Comparison of ENCODE assay signal across 8 cellular contexts in the genomic region with DNA sequence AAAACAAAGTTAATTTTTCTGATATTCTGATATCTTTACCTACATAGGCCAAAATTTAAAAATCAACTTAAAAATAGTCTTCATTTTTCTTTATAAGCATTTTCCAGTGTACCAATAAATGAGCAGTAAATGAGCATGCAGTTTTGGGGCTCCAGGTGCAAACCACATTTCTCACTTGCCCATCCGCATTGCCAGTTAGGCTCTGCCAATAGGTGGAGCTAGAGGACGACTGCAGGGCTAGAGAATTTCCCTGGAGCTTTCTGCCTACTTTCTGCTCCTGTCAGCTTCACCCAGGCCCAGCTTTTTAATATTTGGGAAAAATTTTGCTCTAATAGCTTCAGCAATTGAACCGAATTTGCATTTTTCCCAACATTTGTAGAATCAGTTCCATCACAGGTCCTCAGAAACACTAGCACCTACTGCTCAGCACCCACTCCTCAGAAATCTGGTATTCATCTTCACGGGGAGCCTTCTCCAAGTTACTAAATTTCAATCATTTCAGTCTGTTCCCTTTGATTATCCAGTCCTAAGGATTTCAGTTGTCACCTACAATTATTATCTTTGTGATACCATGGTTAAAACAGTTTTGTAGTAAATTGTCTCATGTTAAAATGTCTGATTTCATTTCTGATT.
DNase-seq lines count a peak whose midpoint lies in the region; ATAC-seq and TF ChIP-seq lines count a peak whose summit lies in the region.

No MANE protein-coding gene starts in this region.

- H3K27ac Mint-ChIP-seq in activated T-cell treated with anti-CD3 and anti-CD28 coated beads, Interleukin-2, amount 50 U/mL, for 24 hours = no peak overlapping the region

- ATAC-seq in HG02840 (IDR thresholded peaks at IDR 0.05; ENCODE audit: low FRiP score, unreplicated experiment) = peak; percentile 64

- intact Hi-C loops in posterior cingulate gyrus (cut with DNase I) = no loop called here

- no peak overlapping the region for H3K4me3 Mint-ChIP-seq in activated T-cell treated with anti-CD3 and anti-CD28 coated beads, Interleukin-2, amount 50 U/mL, for 24 hours

- peaks cover 2% of the 10 kb centered on the region for H3K4me1 Mint-ChIP-seq in activated T-cell treated with anti-CD3 and anti-CD28 coated beads, Interleukin-2, amount 50 U/mL, for 24 hours (ENCODE audit: low read depth)

- in situ Hi-C loops in GM13977 (cut with MboI; ENCODE audit: low pct_unique_long_range_greater_than_20kb, low sequenced_read_pairs, unreplicated experiment) = no loop called here

- DNase-seq in AG09319 (ENCODE audit: extremely low read depth, low read depth) (no peak), GM13977 (ENCODE audit: low spot score) (peak; percentile 28), NCI-H82 treated with DMSO at 0.1 percent for 48 hours (lab: John Stamatoyannopoulos, UW; ENCODE audit: unreplicated experiment) (peak; percentile 12), fibroblast of the conjunctiva (ENCODE audit: low read depth) (peak; percentile 8), posterior cingulate gyrus (peak in 8 of 10 donors; percentile 10 to 84 (median 49)), NCI-H510A treated with DMSO at 0.1 percent for 48 hours (lab: John Stamatoyannopoulos, UW) (no peak)
- peak; percentile 57 for DNase-seq in activated T-cell treated with anti-CD3 and anti-CD28 coated beads, Interleukin-2, amount 50 U/mL, for 24 hours

- no peaks in the 10 kb centered on the region for H3K36me3 Mint-ChIP-seq in activated T-cell treated with anti-CD3 and anti-CD28 coated beads, Interleukin-2, amount 50 U/mL, for 24 hours (ENCODE audit: low read depth)

- peaks cover 3% of the 10 kb centered on the region for H3K9me3 Mint-ChIP-seq in activated T-cell treated with anti-CD3 and anti-CD28 coated beads, Interleukin-2, amount 50 U/mL, for 24 hours

- TF ChIP-seq CTCF in AG09319 (IDR thresholded peaks at IDR 0.05; ENCODE audit: low read depth, low read length) (peak; percentile 100), GM13977 (IDR thresholded peaks at IDR 0.05; ENCODE audit: extremely low read depth, insufficient read depth, missing control alignments) (peak; percentile 96)

- H3K27me3 Mint-ChIP-seq in activated T-cell treated with anti-CD3 and anti-CD28 coated beads, Interleukin-2, amount 50 U/mL, for 24 hours = no peaks in the 10 kb centered on the region

Comparison
In these comparisons a context has a peak if more than half of its experiments do, and no peak if none do; other contexts are left out.
1. DNase-seq: peak in GM13977 (single experiment), NCI-H82 treated with DMSO at 0.1 percent for 48 hours (single experiment), activated T-cell treated with anti-CD3 and anti-CD28 coated beads, Interleukin-2, amount 50 U/mL, for 24 hours (single experiment), fibroblast of the conjunctiva (single experiment) and posterior cingulate gyrus (8 of 10); none in AG09319 (single experiment) and NCI-H510A treated with DMSO at 0.1 percent for 48 hours (single experiment).